8 cellular contexts compared by ENCODE assay signal in the genomic region with DNA sequence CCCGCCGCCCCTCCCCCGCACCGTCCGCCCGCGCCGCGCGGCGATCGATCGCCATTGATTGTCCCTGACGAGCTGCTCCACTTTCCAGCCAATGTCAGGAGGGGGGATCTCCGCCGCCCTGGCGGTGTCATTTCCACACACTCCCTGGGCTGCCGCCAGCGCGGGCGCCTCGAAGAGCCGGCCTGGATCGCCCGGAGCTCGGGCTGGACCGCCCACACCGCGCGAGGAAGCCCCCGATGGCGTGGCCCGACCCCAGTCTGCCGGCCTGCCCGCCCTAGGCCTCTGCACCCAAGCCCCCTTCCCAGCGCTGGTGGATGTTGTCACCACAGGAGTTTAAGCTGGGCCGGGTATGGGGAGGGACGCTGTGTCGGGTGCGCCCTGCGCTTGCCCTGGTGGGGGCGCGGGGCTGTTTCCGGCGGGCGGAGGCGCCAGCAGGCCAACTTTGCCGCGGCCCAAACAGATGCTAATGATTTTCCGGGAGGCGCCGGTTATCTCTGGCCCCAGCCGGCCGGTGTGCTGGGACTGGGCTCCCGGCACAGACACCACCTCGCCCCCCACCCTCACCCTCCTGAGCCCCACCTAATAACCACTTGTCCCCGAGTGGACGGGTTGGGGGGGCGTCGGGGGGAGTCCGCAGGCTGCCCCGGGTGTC. TPM values are rescaled to one million over a fixed set of nuclear protein-coding genes. Genes with fewer than 3 reads are reported as not detected.
A peak's percentile ranks its signal among the peaks of the same experiment; 100 is the strongest.
DNase-seq lines count a peak whose midpoint lies in the region; ATAC-seq, FAIRE-seq and TF ChIP-seq lines count a peak whose summit lies in the region.

No MANE protein-coding gene starts in this region.

- peak; percentile 21; the same call in 1 of the 2 replicates for TF ChIP-seq POLR2A in H54 (IDR thresholded peaks at IDR 0.05; ENCODE audit: low read depth, low read length)

- H3K4me3 Mint-ChIP-seq in activated T-helper 2 cell treated with anti-CD3 and anti-CD28 coated beads, Interferon-gamma antibody, Interleukin-2, Interleukin-4, amounts not matched to agents 10 μg/mL and 5 μg/mL and 100 μg/mL, durations not matched to agents 14 hours and 24 hours and 36 hours (ENCODE audit: low read depth) = no peak overlapping the region

- peaks cover 9% of the 10 kb centered on the region for H4K20me1 ChIP-seq in DND-41 (ENCODE audit: insufficient read depth, low read length)

- ATAC-seq in DND-41 (ENCODE audit: insufficient read depth, low read depth) (no peak), left lung (peak; percentile 70)

- H3K27ac Mint-ChIP-seq in activated T-helper 2 cell treated with anti-CD3 and anti-CD28 coated beads, Interferon-gamma antibody, Interleukin-2, Interleukin-4, amounts not matched to agents 10 μg/mL and 5 μg/mL and 100 μg/mL, durations not matched to agents 14 hours and 24 hours and 36 hours = no peak overlapping the region

- H3K27me3 ChIP-seq in DND-41 (ENCODE audit: insufficient read depth, low read length, poor library complexity) (no peaks in the 10 kb centered on the region), duodenal mucosa (ENCODE audit: control insufficient read depth in 1 of 2, insufficient read depth in 2 of 2, low read length in 2 of 2) (no peaks in the 10 kb centered on the region), left lung (peaks cover 0 to 22% of the 10 kb centered on the region in 2 donors)

- no peak overlapping the region for H3K9ac ChIP-seq in DND-41 (ENCODE audit: low read depth, low read length)
- H3K9ac ChIP-seq in duodenal mucosa (ENCODE audit: low read depth in 1 of 2, low read length in 2 of 2) = peak overlapping the region; percentile 48 to 63

- DNase-seq in DND-41 (peak; percentile 12), H54 (ENCODE audit: insufficient read length, low spot score) (peak; percentile 80), NCI-H187 treated with DMSO at 0.1 percent for 48 hours (lab: John Stamatoyannopoulos, UW) (peak; percentile 9), left lung (peak; percentile 85 to 90)
- peak; percentile 44 for DNase-seq in stimulated activated CD8-positive, alpha-beta memory T cell treated with anti-CD3 and anti-CD28 coated beads, Interleukin-12 subunit alpha, Interleukin-12 subunit beta, amount 100 ng/mL, for 4 hours (ENCODE audit: low read depth)
- DNase-seq in activated T-helper 2 cell treated with anti-CD3 and anti-CD28 coated beads, Interferon-gamma antibody, Interleukin-2, Interleukin-4, amounts not matched to agents 10 μg/mL and 5 μg/mL and 100 μg/mL, durations not matched to agents 14 hours and 24 hours and 36 hours (ENCODE audit: low spot score) = no peak

- no peaks in the 10 kb centered on the region for H3K9me3 Mint-ChIP-seq in activated T-helper 2 cell treated with anti-CD3 and anti-CD28 coated beads, Interferon-gamma antibody, Interleukin-2, Interleukin-4, amounts not matched to agents 10 μg/mL and 5 μg/mL and 100 μg/mL, durations not matched to agents 14 hours and 24 hours and 36 hours

- H3K27ac ChIP-seq in DND-41 (ENCODE audit: low read length) (no peak overlapping the region), VCaP (peak overlapping the region; percentile 82), duodenal mucosa (ENCODE audit: low read depth, low read length) (peak overlapping the region; percentile 92), left lung (peak overlapping the region; percentile 75 to 81)

- H3K9me3 ChIP-seq in DND-41 (ENCODE audit: insufficient read depth, low read length, severe bottlenecking) (no peaks in the 10 kb centered on the region), duodenal mucosa (ENCODE audit: control insufficient read depth in 1 of 2, low read length in 2 of 2) (no peaks in the 10 kb centered on the region), left lung (no peaks in the 10 kb centered on the region)

- peaks cover 20% of the 10 kb centered on the region for H3K36me3 Mint-ChIP-seq in activated T-helper 2 cell treated with anti-CD3 and anti-CD28 coated beads, Interferon-gamma antibody, Interleukin-2, Interleukin-4, amounts not matched to agents 10 μg/mL and 5 μg/mL and 100 μg/mL, durations not matched to agents 14 hours and 24 hours and 36 hours (ENCODE audit: low read depth)

- H2AFZ ChIP-seq in DND-41 (ENCODE audit: low read depth, low read length) = no peak overlapping the region

- H3K4me1 ChIP-seq in DND-41 (ENCODE audit: insufficient read depth, low read length) = peaks cover 47% of the 10 kb centered on the region
- peaks cover 47 to 62% of the 10 kb centered on the region in 2 donors for H3K4me1 ChIP-seq in duodenal mucosa (ENCODE audit: control insufficient read depth in 1 of 2, insufficient read depth in 2 of 2, low read length in 2 of 2)
- peaks cover 35 to 54% of the 10 kb centered on the region in 2 donors for H3K4me1 ChIP-seq in left lung

- no peak for TF ChIP-seq CTCF in DND-41 (IDR thresholded peaks at IDR 0.05; ENCODE audit: borderline replicate concordance, extremely low read depth, low read length, poor library complexity, severe bottlenecking)
- peak; percentile 21 for TF ChIP-seq CTCF in VCaP (conservative IDR thresholded peaks at IDR 0.05)
- TF ChIP-seq CTCF in left lung (IDR thresholded peaks at IDR 0.05) = no peak

- H3K4me2 ChIP-seq in DND-41 (ENCODE audit: insufficient read depth, low read length) = no peak overlapping the region

- peaks cover 30% of the 10 kb centered on the region for H3K4me1 Mint-ChIP-seq in activated T-helper 2 cell treated with anti-CD3 and anti-CD28 coated beads, Interferon-gamma antibody, Interleukin-2, Interleukin-4, amounts not matched to agents 10 μg/mL and 5 μg/mL and 100 μg/mL, durations not matched to agents 14 hours and 24 hours and 36 hours (ENCODE audit: low read depth)

- no peaks in the 10 kb centered on the region for H3K27me3 Mint-ChIP-seq in activated T-helper 2 cell treated with anti-CD3 and anti-CD28 coated beads, Interferon-gamma antibody, Interleukin-2, Interleukin-4, amounts not matched to agents 10 μg/mL and 5 μg/mL and 100 μg/mL, durations not matched to agents 14 hours and 24 hours and 36 hours (ENCODE audit: low read depth)

- intact Hi-C loops in left lung (cut with DNase I) = loop anchor here (5.0 to 10.0 kb wide), 3 partner anchors 50 to 127 kb away; no protein-coding TSS in a partner anchor
- intact Hi-C loops in activated T-helper 2 cell treated with anti-CD3 and anti-CD28 coated beads, Interferon-gamma antibody, Interleukin-2, Interleukin-4, amounts not matched to agents 10 μg/mL and 5 μg/mL and 100 μg/mL, durations not matched to agents 14 hours and 24 hours and 36 hours (cut with micrococcal nuclease) = loop anchor here (1.0 to 10.0 kb wide), 4 partner anchors 11 to 223 kb away; a partner anchor contains a TSS

- H3K79me2 ChIP-seq in DND-41 (ENCODE audit: insufficient read depth, low read length) = peaks cover 3% of the 10 kb centered on the region

- no peak overlapping the region for H3K4me3 ChIP-seq in DND-41 (ENCODE audit: low read depth in 1 of 2, low read length in 2 of 2)
- H3K4me3 ChIP-seq in duodenal mucosa (ENCODE audit: low read depth in 1 of 2, low read length in 2 of 2) = peak overlapping the region; percentile 63 to 66
- H3K4me3 ChIP-seq in left lung = peak overlapping the region; percentile 29 to 38

- no peaks in the 10 kb centered on the region for H3K36me3 ChIP-seq in DND-41 (ENCODE audit: insufficient read depth, low read length)
- peaks cover 0 to 2% of the 10 kb centered on the region in 2 donors for H3K36me3 ChIP-seq in duodenal mucosa (ENCODE audit: control insufficient read depth in 1 of 2, insufficient read depth in 2 of 2, low read length in 2 of 2)
- peaks cover 0 to 1% of the 10 kb centered on the region in 2 donors for H3K36me3 ChIP-seq in left lung

- no peak for FAIRE-seq in H54 (lab: Jason Lieb, UNC)

RNA-seq across cellular contexts. Expression of a gene that starts 10.6 kb away (rescaled TPM):
- 10 to 100 TPM; 24.5 to 29.6 TPM for total RNA-seq in left lung
- 1.3 and 2.9 TPM in 2 replicates for total RNA-seq in activated T-helper 2 cell treated with anti-CD3 and anti-CD28 coated beads, Interferon-gamma antibody, Interleukin-2, Interleukin-4, amounts not matched to agents 10 μg/mL and 5 μg/mL and 100 μg/mL, durations not matched to agents 14 hours and 24 hours and 36 hours

Comparison
In these comparisons a context has a peak if more than half of its experiments do, and no peak if none do; other contexts are left out.
1. H3K4me3 ChIP-seq: peak in duodenal mucosa (2 of 2) and left lung (2 of 2); none in DND-41 (0 of 2).